8 cellular contexts compared by ENCODE assay signal in genomic region chr2:10407841-10408648, GRCh38. TPM values are rescaled to one million over a fixed set of nuclear protein-coding genes. Genes with fewer than 3 reads are reported as not detected.
DNase-seq lines count a peak whose midpoint lies in the region; ATAC-seq and TF ChIP-seq lines count a peak whose summit lies in the region.

No MANE protein-coding gene starts in this region.

- H3K36me3 ChIP-seq in colonic mucosa (no peaks in the 10 kb centered on the region), mucosa of descending colon (ENCODE audit: low read depth) (no peaks in the 10 kb centered on the region), stomach (peaks cover 0 to 14% (median 5%) of the 10 kb centered on the region in 4 donors)

- peaks cover 11% of the 10 kb centered on the region for H3K9me3 Mint-ChIP-seq in WTC11

- DNase-seq in COLO668 (lab: John Stamatoyannopoulos, UW; ENCODE audit: unreplicated experiment) (peak; percentile 37), Kasumi-1 (lab: John Stamatoyannopoulos, UW) (peak; percentile 75 to 79), WTC11 (ENCODE audit: low spot score) (no peak), colonic mucosa (peak; percentile 85), mucosa of descending colon (peak; percentile 67 to 80 (median 79)), stomach (peak; percentile 86), NCI-H2171 (lab: John Stamatoyannopoulos, UW) (no peak)

- CTCF ChIA-PET in WTC11 (lab: Charles Lee): interaction anchor here (0.5 to 5.8 kb wide), 53 partner anchors 11 to 401 kb away, joined by 3 to 104 read pairs (median 9); partner anchors contain the start of genes HPCAL1 and ODC1

- no peak for TF ChIP-seq EP300 in stomach (IDR thresholded peaks at IDR 0.05)

- ATAC-seq in GM21528 (IDR thresholded peaks at IDR 0.05; ENCODE audit: low FRiP score, unreplicated experiment) (peak; percentile 31), WTC11 (peak; percentile 29), mucosa of descending colon (peak; percentile 87)

- H3K4me1 ChIP-seq in colonic mucosa (peaks cover 6% of the 10 kb centered on the region), mucosa of descending colon (ENCODE audit: low read depth) (peaks cover 23% of the 10 kb centered on the region), stomach (peaks cover 40 to 79% (median 50%) of the 10 kb centered on the region in 4 donors)

- H3K27ac Mint-ChIP-seq in WTC11: 0 out of 2 replicates have a peak overlapping the region, but pooled peaks have one; percentile 50

- no peak overlapping the region for H3K4me3 ChIP-seq in colonic mucosa
- no peak overlapping the region for H3K4me3 ChIP-seq in mucosa of descending colon
- H3K4me3 ChIP-seq in stomach: no peak overlapping the region

- H3K27me3 ChIP-seq in colonic mucosa (no peaks in the 10 kb centered on the region), stomach (no peaks in the 10 kb centered on the region)

- no peaks in the 10 kb centered on the region for H3K27me3 Mint-ChIP-seq in WTC11 (ENCODE audit: low read depth)

- peak overlapping the region; percentile 74 for H3K27ac ChIP-seq in colonic mucosa
- peak overlapping the region; percentile 55 to 90 (median 84) for H3K27ac ChIP-seq in stomach

- H3K4me1 Mint-ChIP-seq in WTC11: peaks cover 9% of the 10 kb centered on the region

- H3K9ac ChIP-seq in colonic mucosa (ENCODE audit: low read depth in 2 of 2, low read length in 2 of 2): peak overlapping the region in 1 of 2 donors; percentile 60

- intact Hi-C loops in colonic mucosa (cut with DNase I) (no loop called here), mucosa of descending colon (cut with DNase I, micrococcal nuclease) (no loop called here), stomach (cut with DNase I; ENCODE audit: low total_unique reads) (no loop called here)

- no peaks in the 10 kb centered on the region for H3K36me3 Mint-ChIP-seq in WTC11

- H3K9me3 ChIP-seq in colonic mucosa (no peaks in the 10 kb centered on the region), mucosa of descending colon (no peaks in the 10 kb centered on the region), stomach (no peaks in the 10 kb centered on the region)

- no peak for TF ChIP-seq POLR2A in stomach (IDR thresholded peaks at IDR 0.05)

- no peak for TF ChIP-seq CTCF in WTC11 (IDR thresholded peaks at IDR 0.05)
- no peak for TF ChIP-seq CTCF in colonic mucosa (IDR thresholded peaks at IDR 0.05)
- TF ChIP-seq CTCF in mucosa of descending colon (IDR thresholded peaks at IDR 0.05): no peak
- no peak for TF ChIP-seq CTCF in stomach (IDR thresholded peaks at IDR 0.05)

- H3K4me3 Mint-ChIP-seq in WTC11: no peak overlapping the region

- WGBS in stomach, 5 donors: 29 to 40% (median 34%) methylated on average over 11 of the region's 11 CpGs

- POLR2A ChIA-PET in WTC11 (lab: Charles Lee): no interaction called here

TF ChIP-seq in WTC11, 78 proteins besides CTCF, POLR2A, EP300 and RAD21:
- TF ChIP-seq GABPB1 (CRISPR knock-in tag; IDR thresholded peaks at IDR 0.05): peak; percentile 88
- TF ChIP-seq CBFB (CRISPR knock-in tag; IDR thresholded peaks at IDR 0.05; ENCODE audit: low read depth): no peak
TF ChIP-seq in WTC11: peak in this region for 1.

RNA-seq across cellular contexts. Expression of gene ODC1, which starts 40.1 kb away (rescaled TPM):
- total RNA-seq in WTC11 (2021): 42.3 to 46.6 TPM (median 42.8 TPM) in 3 replicates
- total RNA-seq in colonic mucosa: 100 to 1,000 TPM in 1 of 2 donors, 10 to 100 TPM in 1; 45.8 to 107 TPM
- total RNA-seq in mucosa of descending colon: 10 to 100 TPM; 32.2 to 60.2 (median 35.7) TPM
- total RNA-seq in stomach: 100 to 1,000 TPM in 3 of 5 donors, 10 to 100 TPM in 2; 33.0 to 148 (median 113) TPM
- 10 to 100 TPM; 32.2 to 51.8 (median 36.2) TPM for polyA plus RNA-seq in stomach

Comparison
In these comparisons a context has a peak if more than half of its experiments do, and no peak if none do; other contexts are left out.
1. DNase-seq: peak in COLO668 (single experiment), Kasumi-1 (2 of 2), colonic mucosa (single experiment), mucosa of descending colon (3 of 3) and stomach (single experiment); none in WTC11 (single experiment) and NCI-H2171 (single experiment).
2. ATAC-seq: peak in every context shown above with its lines; median percentile 87 in mucosa of descending colon; 31 in GM21528; 29 in WTC11.